8 cellular contexts compared by ENCODE assay signal in genomic region chr9:132669636-132670358, GRCh38. TPM values are rescaled to one million over a fixed set of nuclear protein-coding genes. Genes with fewer than 3 reads are reported as not detected.
DNase-seq lines count a peak whose midpoint lies in the region; ATAC-seq, FAIRE-seq and TF ChIP-seq lines count a peak whose summit lies in the region.

Gene DDX31 (minus strand): TSS chr9:132669983. CDS start chr9:132669934, 49 bp downstream.

- POLR2A ChIA-PET in activated B cell treated with CpG ODN at 0.5 μM for 24 hours (lab: Charles Lee) = interaction anchor here (0.6 to 3.5 kb wide), 19 partner anchors 18 to 1544 kb away, joined by 3 to 53 read pairs (median 4); partner anchors contain the start of genes AK8, CACFD1, CFAP77 and GTF3C5

- peaks cover 52% of the 10 kb centered on the region for H3K4me1 Mint-ChIP-seq in activated B cell treated with CpG ODN at 0.5 μM for 24 hours

- peak within 1 kb of the TSS; percentile 95 for H3K27ac Mint-ChIP-seq in activated B cell treated with CpG ODN at 0.5 μM for 24 hours

- H3K27me3 ChIP-seq in bronchial epithelial cell (ENCODE audit: control insufficient read depth, insufficient read depth, low read length) = no peaks in the 10 kb centered on the region

- H3K27me3 Mint-ChIP-seq in activated B cell treated with CpG ODN at 0.5 μM for 24 hours = no peaks in the 10 kb centered on the region

- H3K36me3 Mint-ChIP-seq in activated B cell treated with CpG ODN at 0.5 μM for 24 hours (ENCODE audit: low read depth) = peaks cover 13% of the 10 kb centered on the region

- FAIRE-seq in bronchial epithelial cell (lab: Jason Lieb, UNC) = no peak

- H3K9me3 Mint-ChIP-seq in activated B cell treated with CpG ODN at 0.5 μM for 24 hours = no peaks in the 10 kb centered on the region

- H3K4me3 ChIP-seq in bronchial epithelial cell (ENCODE audit: low read depth, low read length) = peak within 1 kb of the TSS; percentile 98

- TF ChIP-seq CTCF in activated B cell treated with CpG ODN at 0.5 μM for 24 hours (IDR thresholded peaks at IDR 0.05) (no peak), bronchial epithelial cell (IDR thresholded peaks at IDR 0.05; ENCODE audit: insufficient read depth, low read length, severe bottlenecking) (no peak)

- peak within 1 kb of the TSS; percentile 96 for H3K4me3 Mint-ChIP-seq in activated B cell treated with CpG ODN at 0.5 μM for 24 hours

- CTCF ChIA-PET in activated B cell treated with CpG ODN at 0.5 μM for 24 hours (lab: Charles Lee) = interaction anchor here (0.6 to 1.9 kb wide), 3 partner anchors 99 to 233 kb away, joined by 3 to 5 read pairs (median 3); no protein-coding TSS in a partner anchor

- ATAC-seq in HG02973 (IDR thresholded peaks at IDR 0.05; ENCODE audit: unreplicated experiment) (peak; percentile 54), activated B cell treated with CpG ODN at 0.5 μM for 24 hours (ENCODE audit: low read depth) (peak; percentile 81)

- peak; percentile 57 to 75 for DNase-seq in NOMO-1 (lab: John Stamatoyannopoulos, UW; ENCODE audit: unreplicated experiment in 2 of 2)
- DNase-seq in NOMO-1 treated with dmso at 0.1 percent for 144 hours (lab: John Stamatoyannopoulos, UW; ENCODE audit: unreplicated experiment) = no peak
- peak; percentile 85 for DNase-seq in NCI-H2171 (lab: John Stamatoyannopoulos, UW)
- peak; percentile 87 for DNase-seq in activated B cell treated with CpG ODN at 0.5 μM for 24 hours
- DNase-seq in bronchial epithelial cell (ENCODE audit: low read depth) = peak; percentile 61
- DNase-seq in inferior parietal cortex (ENCODE audit: extremely low spot score) = peak; percentile 76
- DNase-seq in smooth muscle cell of the brain vasculature (ENCODE audit: low read depth, low spot score) = peak; percentile 33

- intact Hi-C loops in activated B cell treated with CpG ODN at 0.5 μM for 24 hours (cut with micrococcal nuclease) = loop anchor here (1.0 kb wide), 7 partner anchors 100 to 590 kb away; partner anchors contain the start of genes AK8, CFAP77, MED27 and SPACA9

- H3K36me3 ChIP-seq in bronchial epithelial cell (ENCODE audit: control insufficient read depth, insufficient read depth, low read length) = no peaks in the 10 kb centered on the region

RNA-seq across cellular contexts. Expression of gene DDX31, which starts in this region (rescaled TPM):
- total RNA-seq in activated B cell treated with CpG ODN at 0.5 μM for 24 hours = 18.0 and 21.8 TPM in 2 replicates
- total RNA-seq in bronchial epithelial cell = 11.1 and 15.8 TPM in 2 replicates
